Comparison of ENCODE assay signal across 8 cellular contexts in the genomic region with DNA sequence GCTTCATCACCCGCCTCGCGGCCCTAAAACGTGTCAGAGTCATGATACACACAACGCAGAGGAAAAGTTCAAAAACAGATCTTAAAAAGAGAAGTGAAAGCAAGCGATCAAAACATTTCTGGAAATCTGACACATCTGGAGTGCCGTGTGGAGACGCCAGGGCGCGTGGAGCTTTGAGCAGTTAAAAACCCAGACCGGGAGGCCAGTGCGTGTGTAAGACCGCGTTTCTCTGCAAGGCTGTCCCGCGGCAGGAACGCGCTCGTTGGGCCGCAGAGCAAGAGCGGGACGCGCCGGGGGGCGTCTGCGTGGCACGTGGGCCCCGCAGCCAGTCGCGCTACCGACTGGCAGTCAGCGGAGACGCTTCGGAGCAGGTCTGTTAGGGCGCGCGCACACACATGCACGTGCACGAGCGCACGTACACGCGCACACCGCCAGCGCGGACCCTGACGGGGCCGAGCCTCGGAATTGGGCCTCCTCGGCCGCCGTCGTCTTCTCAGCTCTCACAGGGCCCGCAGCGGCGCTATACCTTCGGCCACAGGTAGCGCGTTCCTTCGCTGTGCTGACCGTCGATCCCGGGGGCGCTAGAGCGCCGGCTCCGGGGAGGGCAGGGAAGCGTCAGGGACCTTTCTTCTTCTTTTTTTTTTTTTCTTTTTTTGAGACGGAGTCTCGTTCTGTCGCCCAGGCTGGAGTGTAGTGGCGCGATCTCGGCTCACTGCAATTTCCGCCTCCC. TPM values are rescaled to one million over a fixed set of nuclear protein-coding genes. Genes with fewer than 3 reads are reported as not detected.
DNase-seq lines count a peak whose midpoint lies in the region; ATAC-seq and TF ChIP-seq lines count a peak whose summit lies in the region.

No MANE protein-coding gene starts in this region.

- H3K36me3 ChIP-seq in rectal smooth muscle tissue (ENCODE audit: control insufficient read depth, insufficient read depth, low read length) (no peaks in the 10 kb centered on the region), aorta (ENCODE audit: control insufficient read depth in 1 of 2, insufficient read depth in 2 of 2, low read length in 1 of 2) (no peaks in the 10 kb centered on the region)

- H3K4me1 ChIP-seq in rectal smooth muscle tissue (ENCODE audit: control insufficient read depth, insufficient read depth, low read length) (no peaks in the 10 kb centered on the region), aorta (ENCODE audit: control insufficient read depth in 1 of 2, insufficient read depth in 2 of 2, low read length in 2 of 2) (no peaks in the 10 kb centered on the region)

- H3K27ac ChIP-seq in rectal smooth muscle tissue (ENCODE audit: low read depth, low read length) (peak overlapping the region; percentile 78), aorta (ENCODE audit: low read depth in 1 of 2, low read length in 2 of 2) (peak overlapping the region in 1 of 2 donors; percentile 47)

- no peaks in the 10 kb centered on the region for H3K9me3 ChIP-seq in aorta (ENCODE audit: control insufficient read depth, low read length)

- H3K9ac ChIP-seq in rectal smooth muscle tissue (ENCODE audit: low read length), result peak overlapping the region; percentile 71

- intact Hi-C loops in aorta (cut with DNase I), result loop anchor here (1.0 to 10.0 kb wide), 2 partner anchors 35 to 68 kb away; partner anchors contain the start of gene CDK8 (in 1 of the 2)

- TF ChIP-seq CTCF in GM12873 (IDR thresholded peaks at IDR 0.05; ENCODE audit: insufficient read depth, low read depth, low read length, missing control alignments) (peak; percentile 61), astrocyte of the cerebellum (IDR thresholded peaks at IDR 0.05; ENCODE audit: low read depth, low read length, missing control alignments) (peak; percentile 40)

- H3K4me3 ChIP-seq in astrocyte of the cerebellum (ENCODE audit: low read depth, low read length), result peak overlapping the region; percentile 55
- H3K4me3 ChIP-seq in rectal smooth muscle tissue (ENCODE audit: low read length), result peak overlapping the region; percentile 93
- peak overlapping the region; percentile 4 to 29 for H3K4me3 ChIP-seq in aorta (ENCODE audit: low read length in 2 of 2)

- H3K27me3 ChIP-seq in rectal smooth muscle tissue (ENCODE audit: control insufficient read depth, insufficient read depth, low read length) (no peaks in the 10 kb centered on the region), aorta (ENCODE audit: control insufficient read depth in 1 of 2, insufficient read depth in 2 of 2, low read length in 1 of 2) (no peaks in the 10 kb centered on the region)

- ATAC-seq in HG02759 (IDR thresholded peaks at IDR 0.05; ENCODE audit: unreplicated experiment) (peak; percentile 87), aorta (ENCODE audit: low FRiP score) (peak; percentile 96)

- in situ Hi-C loops in astrocyte of the cerebellum (cut with HindIII; ENCODE audit: low sequenced_read_pairs), result loop anchor here (10.0 to 25.0 kb wide), 2 partner anchors 508 to 726 kb away; no protein-coding TSS in a partner anchor

- DNase-seq in NCI-H1436 (lab: John Stamatoyannopoulos, UW), result peak; percentile 70
- peak; percentile 84 for DNase-seq in T-helper 22 cell (ENCODE audit: low read depth)
- DNase-seq in astrocyte of the cerebellum (ENCODE audit: low read depth), result peak; percentile 77
- DNase-seq in hepatic stellate cell (ENCODE audit: low spot score), result peak; percentile 66
- peak; percentile 91 to 95 for DNase-seq in aorta

- WGBS in aorta, 2 donors, result 1% methylated on average over 52 to 75 of the region's 75 CpGs

RNA-seq across cellular contexts. Expression of gene RNF6, which starts 35.8 kb away (rescaled TPM):
- 10 to 100 TPM; 23.2 to 28.9 TPM for total RNA-seq in aorta
- 10 to 100 TPM; 13.1 to 16.0 TPM for polyA plus RNA-seq in aorta

Comparison
In these comparisons a context has a peak if more than half of its experiments do, and no peak if none do; other contexts are left out.
1. H3K4me3 ChIP-seq: peak in every context shown above with its lines; median percentile 93 in rectal smooth muscle tissue; 55 in astrocyte of the cerebellum; 16 in aorta.